In genomic region chr11:36186797-36187196, GRCh38 we compare ENCODE assay signal across 15 cellular contexts.
"Had no signal": no experiment of that assay in that cellular context is flagged by ENCODE, and none has a peak within 500 bp of the region (broad histone marks: within the 10 kb centered on the region; RNA-seq: fewer than 3 reads in every experiment).

No MANE protein-coding gene starts in this region.

- H3K27ac ChIP-seq: breast epithelium, right lobe of liver, spleen, thoracic aorta, upper lobe of right lung had no signal

- H3K36me3 Mint-ChIP-seq: activated naive CD8-positive, alpha-beta T cell treated with anti-CD3 and anti-CD28 coated beads, Interleukin-2, amount 10 ng/mL, durations not matched to agents 7 days and 5 days had no signal

- DNase-seq: activated CD4-positive, alpha-beta T cell treated with anti-CD3 and anti-CD28 coated beads for 4 hours; activated CD8-positive, alpha-beta T cell treated with anti-CD3 and anti-CD28 coated beads for 36 hours; activated naive CD8-positive, alpha-beta T cell treated with anti-CD3 and anti-CD28 coated beads, Interleukin-2, amount 10 ng/mL, durations not matched to agents 7 days and 5 days; anterior cingulate cortex; cerebellar nuclear complex; effector memory CD4-positive, alpha-beta T cell; right lobe of liver; spleen; upper lobe of right lung had no signal

- H3K4me1 Mint-ChIP-seq: activated naive CD8-positive, alpha-beta T cell treated with anti-CD3 and anti-CD28 coated beads, Interleukin-2, amount 10 ng/mL, durations not matched to agents 7 days and 5 days had no signal

- H3K4me3 ChIP-seq: breast epithelium, right lobe of liver, spleen, thoracic aorta, upper lobe of right lung had no signal

- H3K9me3 Mint-ChIP-seq: activated CD8-positive, alpha-beta T cell treated with anti-CD3 and anti-CD28 coated beads for 36 hours; activated naive CD8-positive, alpha-beta T cell treated with anti-CD3 and anti-CD28 coated beads, Interleukin-2, amount 10 ng/mL, durations not matched to agents 7 days and 5 days; dendritic cell treated with granulocyte-macrophage colony-stimulating factor and Interleukin-4, amounts not matched to agents 40 ng/mL and 50 ng/mL, for 4 days; stimulated activated naive CD8-positive, alpha-beta T cell treated with anti-CD3 and anti-CD28 coated beads, Interleukin-15, Interleukin-2, amounts not matched to agents 100 ng/mL and 50 ng/mL, for 24 hours had no signal

- H3K4me3 Mint-ChIP-seq: activated CD8-positive, alpha-beta T cell treated with anti-CD3 and anti-CD28 coated beads for 36 hours; activated naive CD8-positive, alpha-beta T cell treated with anti-CD3 and anti-CD28 coated beads, Interleukin-2, amount 10 ng/mL, durations not matched to agents 7 days and 5 days; dendritic cell treated with granulocyte-macrophage colony-stimulating factor and Interleukin-4, amounts not matched to agents 40 ng/mL and 50 ng/mL, for 4 days; stimulated activated naive CD8-positive, alpha-beta T cell treated with anti-CD3 and anti-CD28 coated beads, Interleukin-15, Interleukin-2, amounts not matched to agents 100 ng/mL and 50 ng/mL, for 24 hours; WTC11 had no signal

- H3K4me1 ChIP-seq: breast epithelium, right lobe of liver, upper lobe of right lung had no signal

- H3K9me3 ChIP-seq: breast epithelium, right lobe of liver, spleen, thoracic aorta, upper lobe of right lung had no signal

- H3K27me3 ChIP-seq: breast epithelium, right lobe of liver, spleen, upper lobe of right lung had no signal

- ATAC-seq: activated CD8-positive, alpha-beta T cell treated with anti-CD3 and anti-CD28 coated beads for 36 hours; right lobe of liver; WTC11 had no signal

- H3K36me3 ChIP-seq: breast epithelium, right lobe of liver, spleen, thoracic aorta, upper lobe of right lung had no signal

- H3K27me3 Mint-ChIP-seq: progenitor cell of endocrine pancreas had no signal

- H3K27ac Mint-ChIP-seq: activated CD8-positive, alpha-beta T cell treated with anti-CD3 and anti-CD28 coated beads for 36 hours; activated naive CD8-positive, alpha-beta T cell treated with anti-CD3 and anti-CD28 coated beads, Interleukin-2, amount 10 ng/mL, durations not matched to agents 7 days and 5 days; dendritic cell treated with granulocyte-macrophage colony-stimulating factor and Interleukin-4, amounts not matched to agents 40 ng/mL and 50 ng/mL, for 4 days; progenitor cell of endocrine pancreas; stimulated activated naive CD8-positive, alpha-beta T cell treated with anti-CD3 and anti-CD28 coated beads, Interleukin-15, Interleukin-2, amounts not matched to agents 100 ng/mL and 50 ng/mL, for 24 hours; WTC11 had no signal
